Comparison of ENCODE assay signal across 37 cellular contexts in genomic region chr4:186952709-186953108, GRCh38.
DNase-seq lines count a peak whose midpoint lies in the region; ATAC-seq, FAIRE-seq and TF ChIP-seq lines count a peak whose summit lies in the region.
"Had no signal": no experiment of that assay in that cellular context is flagged by ENCODE, and none has a peak within 500 bp of the region (broad histone marks: within the 10 kb centered on the region; RNA-seq: fewer than 3 reads in every experiment).

No MANE protein-coding gene starts in this region.

- no peaks in the 10 kb centered on the region for H3K4me1 Mint-ChIP-seq in T-helper 2 cell treated with Interferon-gamma antibody and Interleukin-4, amounts not matched to agents 5 μg/mL and 100 μg/mL, for 36 hours (ENCODE audit: low read depth)
- H3K4me1 Mint-ChIP-seq: B cell; CD14-positive monocyte; CD4-positive, alpha-beta memory T cell; CD4-positive, CD25-positive, alpha-beta regulatory T cell; CD8-positive, alpha-beta memory T cell had no signal

- in situ Hi-C loops in HepG2 (cut with HindIII; ENCODE audit: extremely low pct_ligation_motif_present, low pct_unique_long_range_greater_than_20kb): no loop called here

- H3K36me3 Mint-ChIP-seq in T-helper 2 cell treated with Interferon-gamma antibody and Interleukin-4, amounts not matched to agents 5 μg/mL and 100 μg/mL, for 36 hours (ENCODE audit: low read depth): no peaks in the 10 kb centered on the region
- H3K36me3 Mint-ChIP-seq: CD14-positive monocyte; CD4-positive, alpha-beta memory T cell; CD4-positive, CD25-positive, alpha-beta regulatory T cell; CD8-positive, alpha-beta memory T cell; CD8-positive, alpha-beta T cell had no signal

- H3K4me3 ChIP-seq in liver (ENCODE audit: low read depth in 1 of 3, low read length in 3 of 3): no peak overlapping the region
- no peak overlapping the region for H3K4me3 ChIP-seq in HepG2 (replicated peaks in 1 of 3; ENCODE audit: insufficient read depth in 1 of 3, low read depth in 2 of 3, low read length in 3 of 3)
- no peak overlapping the region for H3K4me3 ChIP-seq in bronchial epithelial cell (ENCODE audit: low read depth, low read length)
- no peak overlapping the region for H3K4me3 ChIP-seq in right lobe of liver
- H3K4me3 ChIP-seq in heart right ventricle: no peak overlapping the region
- H3K4me3 ChIP-seq: A549; BLaER1; BLaER1 treated with 17β-estradiol and CSF1 and Interleukin-3, amounts not matched to agents 10 nM and 100 nM had no signal

- TF ChIP-seq POLR2A in HepG2 (IDR thresholded peaks at IDR 0.05; ENCODE audit: insufficient read depth in 1 of 2, low read depth in 2 of 2, low read length in 2 of 2) (no peak), right lobe of liver (IDR thresholded peaks at IDR 0.05) (no peak)

- no peak overlapping the region for H3K4me3 Mint-ChIP-seq in T-helper 2 cell treated with Interferon-gamma antibody and Interleukin-4, amounts not matched to agents 5 μg/mL and 100 μg/mL, for 36 hours
- H3K4me3 Mint-ChIP-seq: B cell; CD14-positive monocyte; CD4-positive, alpha-beta memory T cell; CD4-positive, alpha-beta T cell; CD4-positive, CD25-positive, alpha-beta regulatory T cell; CD8-positive, alpha-beta memory T cell; CD8-positive, alpha-beta T cell had no signal

- TF ChIP-seq RAD21 in liver (IDR thresholded peaks at IDR 0.05) (peak; percentile 26 to 37), HepG2 (CRISPR knock-in tag; IDR thresholded peaks at IDR 0.05) (no peak)

- TF ChIP-seq EP300 in HepG2 (IDR thresholded peaks at IDR 0.05; ENCODE audit: low read depth in 2 of 2, low read length in 2 of 2) (no peak), HepG2 (CRISPR knock-in tag; IDR thresholded peaks at IDR 0.05; ENCODE audit: borderline replicate concordance) (no peak)

- no peak for FAIRE-seq in HepG2 (lab: Jason Lieb, UNC)
- FAIRE-seq in bronchial epithelial cell (lab: Jason Lieb, UNC): peak; percentile 36
- FAIRE-seq: A204.1, A549, D721Med had no signal

- DNase-seq in HepG2 (ENCODE audit: low spot score) (no peak), bronchial epithelial cell (ENCODE audit: low read depth) (no peak), left lobe of liver (ENCODE audit: low spot score) (no peak), right lobe of liver (peak in 1 of 3 donors; percentile 45), heart right ventricle (no peak)
- no peak for DNase-seq in T-helper 2 cell treated with Interferon-gamma antibody and Interleukin-4, amounts not matched to agents 5 μg/mL and 100 μg/mL, for 36 hours (ENCODE audit: low spot score)
- DNase-seq: 8988T; ACHN; AML-193; BE2C; C1 segment of cervical spinal cord; Caco-2; Calu3; CD4-positive, alpha-beta memory T cell; CD4-positive, alpha-beta T cell; CD4-positive, CD25-positive, alpha-beta regulatory T cell; CD8-positive, alpha-beta memory T cell; CD8-positive, alpha-beta T cell; COR-L47; DMS 273 treated with DMSO at 0.1 percent for 48 hours; DMS153; DMS53; DMS79; DMS79 treated with DMSO at 0.1 percent for 48 hours; DND-41; EL had no signal

- H3K27me3 ChIP-seq in liver (ENCODE audit: control insufficient read depth in 4 of 4, insufficient read depth in 4 of 4, low read length in 3 of 4) (no peaks in the 10 kb centered on the region), HepG2 (ENCODE audit: control insufficient read depth in 1 of 2, insufficient read depth in 2 of 2, low read length in 2 of 2) (peaks cover 2 to 27% of the 10 kb centered on the region in 2 experiments; a peak in 2 of 5 replicates), bronchial epithelial cell (ENCODE audit: control insufficient read depth, insufficient read depth, low read length) (no peaks in the 10 kb centered on the region), right lobe of liver (no peaks in the 10 kb centered on the region), heart right ventricle (no peaks in the 10 kb centered on the region)
- H3K27me3 ChIP-seq: BE2C; BLaER1; BLaER1 treated with 17β-estradiol and CSF1 and Interleukin-3, amounts not matched to agents 10 nM and 100 nM had no signal

- POLR2A ChIA-PET in HepG2 (lab: Yijun Ruan, JAX): no interaction called here

- no peak overlapping the region for H3K9ac ChIP-seq in liver (ENCODE audit: low read depth in 1 of 2, low read length in 2 of 2)
- no peak overlapping the region for H3K9ac ChIP-seq in HepG2 (ENCODE audit: insufficient read depth, low read depth, low read length)
- H3K9ac ChIP-seq: BLaER1; BLaER1 treated with 17β-estradiol and CSF1 and Interleukin-3, amounts not matched to agents 10 nM and 100 nM had no signal

- no peak overlapping the region for H3K27ac Mint-ChIP-seq in T-helper 2 cell treated with Interferon-gamma antibody and Interleukin-4, amounts not matched to agents 5 μg/mL and 100 μg/mL, for 36 hours
- H3K27ac Mint-ChIP-seq: B cell; CD14-positive monocyte; CD4-positive, alpha-beta memory T cell; CD4-positive, alpha-beta T cell; CD4-positive, CD25-positive, alpha-beta regulatory T cell; CD8-positive, alpha-beta memory T cell; CD8-positive, alpha-beta T cell had no signal

- intact Hi-C loops in HepG2 (cut with micrococcal nuclease; ENCODE audit: unreplicated experiment) (no loop called here), right lobe of liver (cut with DNase I) (no loop called here), heart right ventricle (cut with DNase I) (no loop called here)

- H3K79me2 ChIP-seq in HepG2 (ENCODE audit: insufficient read depth, low read length): no peaks in the 10 kb centered on the region

- CTCF ChIA-PET in HepG2 (lab: Yijun Ruan, JAX; ENCODE audit: low intra/inter-chr PET ratio, low total read pairs): no interaction called here

- no peaks in the 10 kb centered on the region for H3K27me3 Mint-ChIP-seq in T-helper 2 cell treated with Interferon-gamma antibody and Interleukin-4, amounts not matched to agents 5 μg/mL and 100 μg/mL, for 36 hours (ENCODE audit: low read depth)
- H3K27me3 Mint-ChIP-seq: B cell; CD4-positive, alpha-beta memory T cell; CD4-positive, alpha-beta T cell; CD4-positive, CD25-positive, alpha-beta regulatory T cell; CD8-positive, alpha-beta memory T cell had no signal

- H3K27ac ChIP-seq in liver (ENCODE audit: low read depth in 1 of 2, low read length in 2 of 2): no peak overlapping the region
- no peak overlapping the region for H3K27ac ChIP-seq in HepG2 (ENCODE audit: extremely low read length, insufficient read depth, low read length)
- H3K27ac ChIP-seq in right lobe of liver: no peak overlapping the region
- H3K27ac ChIP-seq in heart right ventricle: no peak overlapping the region
- H3K27ac ChIP-seq: 22Rv1; A549; BLaER1; BLaER1 treated with 17β-estradiol and CSF1 and Interleukin-3, amounts not matched to agents 10 nM and 100 nM; C4-2B had no signal

- H2AFZ ChIP-seq in HepG2 (ENCODE audit: low read length): no peak overlapping the region

- no TSS peak for BruUV-seq in HepG2 (replicated peaks; lab: Mats Ljungman, UMichigan)

- no peaks in the 10 kb centered on the region for H3K9me3 ChIP-seq in liver (ENCODE audit: control insufficient read depth in 4 of 4, low read length in 3 of 4)
- H3K9me3 ChIP-seq in HepG2 (ENCODE audit: low read length): no peaks in the 10 kb centered on the region
- no peaks in the 10 kb centered on the region for H3K9me3 ChIP-seq in right lobe of liver
- no peaks in the 10 kb centered on the region for H3K9me3 ChIP-seq in heart right ventricle
- H3K9me3 ChIP-seq: A549, BE2C, BLaER1, Caco-2 had no signal

- peaks cover 20% of the 10 kb centered on the region for H3K9me3 Mint-ChIP-seq in T-helper 2 cell treated with Interferon-gamma antibody and Interleukin-4, amounts not matched to agents 5 μg/mL and 100 μg/mL, for 36 hours

- no peak for ATAC-seq in HepG2
- peak; percentile 93 for ATAC-seq in left lobe of liver
- ATAC-seq in right lobe of liver: peak; percentile 92 to 97 (median 94)
- ATAC-seq in HG03159 (IDR thresholded peaks at IDR 0.05; ENCODE audit: unreplicated experiment): no peak
- ATAC-seq in heart right ventricle: no peak
- ATAC-seq: A549; CD8-positive, alpha-beta T cell had no signal

- 53% methylated on average over 3 of the region's 3 CpGs for WGBS in liver
- 23% methylated on average over 3 of the region's 3 CpGs for WGBS in HepG2 (ENCODE audit: low lambda C conversion rate)
- WGBS in right lobe of liver (ENCODE audit: insufficient coverage, low coverage, low lambda C conversion rate, missing lambda C conversion rate): 28% methylated on average over 3 of the region's 3 CpGs
- 77 to 85% methylated on average over 3 of the region's 3 CpGs for WGBS in heart right ventricle, 2 donors

- H4K20me1 ChIP-seq in HepG2 (ENCODE audit: insufficient read depth, low read length): no peaks in the 10 kb centered on the region
- H4K20me1 ChIP-seq: BLaER1; BLaER1 treated with 17β-estradiol and CSF1 and Interleukin-3, amounts not matched to agents 10 nM and 100 nM had no signal

- no peak overlapping the region for H3K4me2 ChIP-seq in HepG2 (ENCODE audit: low read depth, low read length)
- H3K4me2 ChIP-seq: A549; BLaER1; BLaER1 treated with 17β-estradiol and CSF1 and Interleukin-3, amounts not matched to agents 10 nM and 100 nM had no signal

- TF ChIP-seq CTCF in liver (IDR thresholded peaks at IDR 0.05; ENCODE audit: low read depth, low read length, missing input control) (no peak), HepG2 (CRISPR knock-in tag; IDR thresholded peaks at IDR 0.05) (no peak), bronchial epithelial cell (IDR thresholded peaks at IDR 0.05; ENCODE audit: insufficient read depth, low read length, severe bottlenecking) (no peak), right lobe of liver (IDR thresholded peaks at IDR 0.05) (no peak), heart right ventricle (IDR thresholded peaks at IDR 0.05) (no peak)

- peaks cover 0 to 10% (median 4%) of the 10 kb centered on the region in 4 donors for H3K4me1 ChIP-seq in liver (ENCODE audit: control insufficient read depth in 4 of 4, insufficient read depth in 4 of 4, low read length in 3 of 4)
- H3K4me1 ChIP-seq in HepG2 (ENCODE audit: insufficient read depth, low read length): peaks cover 24% of the 10 kb centered on the region
- peaks cover 0 to 17% (median 5%) of the 10 kb centered on the region in 4 donors for H3K4me1 ChIP-seq in right lobe of liver
- H3K4me1 ChIP-seq in heart right ventricle: peaks cover 0 to 21% (median 6%) of the 10 kb centered on the region in 9 donors
- H3K4me1 ChIP-seq: A549, Caco-2 had no signal

- no peaks in the 10 kb centered on the region for H3K36me3 ChIP-seq in liver (ENCODE audit: control insufficient read depth in 4 of 4, insufficient read depth in 3 of 4, low read depth in 1 of 4, low read length in 3 of 4)
- H3K36me3 ChIP-seq in HepG2 (replicated peaks in 1 of 2; ENCODE audit: control insufficient read depth in 1 of 2, insufficient read depth in 2 of 2, low read length in 2 of 2): no peaks in the 10 kb centered on the region
- H3K36me3 ChIP-seq in bronchial epithelial cell (ENCODE audit: control insufficient read depth, insufficient read depth, low read length): no peaks in the 10 kb centered on the region
- H3K36me3 ChIP-seq in right lobe of liver: no peaks in the 10 kb centered on the region
- no peaks in the 10 kb centered on the region for H3K36me3 ChIP-seq in heart right ventricle
- H3K36me3 ChIP-seq: BE2C; BLaER1; BLaER1 treated with 17β-estradiol and CSF1 and Interleukin-3, amounts not matched to agents 10 nM and 100 nM had no signal

TF ChIP-seq in liver, 16 proteins besides CTCF, POLR2A, EP300 and RAD21 (continues in another document):
- peak in 1 of 2 donors; percentile 55 for TF ChIP-seq RXRA (IDR thresholded peaks at IDR 0.05)

Comparison
In these comparisons a context has a peak if more than half of its experiments do, and no peak if none do; other contexts are left out.
1. ATAC-seq: peak in left lobe of liver (single experiment) and right lobe of liver (4 of 4); none in HepG2 (single experiment), HG03159 (single experiment) and heart right ventricle (0 of 8).